ENCODE assay signal across 9 cellular contexts in genomic region chr18:24514439-24514838, GRCh38. TPM values are rescaled to one million over a fixed set of nuclear protein-coding genes. Genes with fewer than 3 reads are reported as not detected.
A peak's percentile ranks its signal among the peaks of the same experiment; 100 is the strongest.
DNase-seq lines count a peak whose midpoint lies in the region; ATAC-seq, FAIRE-seq and TF ChIP-seq lines count a peak whose summit lies in the region.
"Had no signal": no experiment of that assay in that cellular context is flagged by ENCODE, and none has a peak within 500 bp of the region (broad histone marks: within the 10 kb centered on the region; RNA-seq: fewer than 3 reads in every experiment).

No MANE protein-coding gene starts in this region.

- no peak overlapping the region for H3K4me2 ChIP-seq in GM12878 (ENCODE audit: control insufficient read depth, insufficient read depth)

- in situ Hi-C loops in GM12878 (cut with MboI), result no loop called here

- no peak overlapping the region for H2AFZ ChIP-seq in GM12878 (ENCODE audit: control insufficient read depth, low read depth, low read length)

- CTCF ChIA-PET in GM12878 (lab: Yijun Ruan, JAX), result interaction anchor here (0.6 to 3.8 kb wide), 20 partner anchors 9 to 442 kb away, joined by 3 to 17 read pairs (median 4); no protein-coding TSS in a partner anchor

- no peak for TF ChIP-seq EP300 in GM12878 (IDR thresholded peaks at IDR 0.05; ENCODE audit: borderline replicate concordance in 1 of 2, control insufficient read depth in 1 of 2, low read depth in 2 of 2, low read length in 2 of 2)

- H3K36me3 ChIP-seq in GM12878 (ENCODE audit: control insufficient read depth in 2 of 2, insufficient read depth in 2 of 2, low read length in 1 of 2), result no peaks in the 10 kb centered on the region
- no peaks in the 10 kb centered on the region for H3K36me3 ChIP-seq in mucosa of descending colon (ENCODE audit: low read depth)

- no peak for TF ChIP-seq POLR2A in GM12878 (IDR thresholded peaks at IDR 0.05; ENCODE audit: low read depth, low read length)

- no peaks in the 10 kb centered on the region for H3K79me2 ChIP-seq in GM12878 (ENCODE audit: control insufficient read depth, insufficient read depth, low read length)

- H3K4me1 ChIP-seq in GM12878 (ENCODE audit: control insufficient read depth, insufficient read depth, low read length) (no peaks in the 10 kb centered on the region), mucosa of descending colon (ENCODE audit: low read depth) (no peaks in the 10 kb centered on the region)

- peak; percentile 78 for DNase-seq in DMS 273 (lab: John Stamatoyannopoulos, UW; ENCODE audit: unreplicated experiment)
- DNase-seq in DMS 273 treated with DMSO at 0.1 percent for 48 hours (lab: John Stamatoyannopoulos, UW), result no peak
- peak; percentile 41 for DNase-seq in LoVo (ENCODE audit: low spot score)
- no peak for DNase-seq in GM12878 (ENCODE audit: low read depth, low spot score)
- no peak for DNase-seq in mucosa of descending colon
- no peak for DNase-seq in NCI-H187 treated with DMSO at 0.1 percent for 48 hours (lab: John Stamatoyannopoulos, UW)

- intact Hi-C loops in GM12878 (cut with micrococcal nuclease; ENCODE audit: unreplicated experiment), result no loop called here
- intact Hi-C loops in mucosa of descending colon (cut with DNase I, micrococcal nuclease), result no loop called here

- TF ChIP-seq CTCF in GM12878 (IDR thresholded peaks at IDR 0.05 in 2 of 3, conservative IDR thresholded peaks at IDR 0.05 in 1 of 3; ENCODE audit: control insufficient read depth in 2 of 3, extremely low read depth in 1 of 3, insufficient read depth in 1 of 3, low read depth in 3 of 3, low read length in 3 of 3) (peak; percentile 48 to 67 (median 64)), mucosa of descending colon (IDR thresholded peaks at IDR 0.05) (peak; percentile 40)

- TF ChIP-seq RAD21 in GM12878 (IDR thresholded peaks at IDR 0.05; ENCODE audit: insufficient read depth, low read depth, low read length), result peak; percentile 12; the same call in 1 of the 2 replicates

- H3K4me3 ChIP-seq in GM12878, result no peak overlapping the region
- no peak overlapping the region for H3K4me3 ChIP-seq in mucosa of descending colon

- peak; percentile 54 for FAIRE-seq in GM12878 (lab: Jason Lieb, UNC)
- FAIRE-seq: A204.1 had no signal

- H3K27ac ChIP-seq in GM12878 (ENCODE audit: control insufficient read depth, insufficient read depth), result no peak overlapping the region

- no peaks in the 10 kb centered on the region for H3K9me3 ChIP-seq in GM12878 (replicated peaks; ENCODE audit: control insufficient read depth, insufficient read depth, low read length)
- no peaks in the 10 kb centered on the region for H3K9me3 ChIP-seq in mucosa of descending colon

- ATAC-seq in GM21529 (IDR thresholded peaks at IDR 0.05; ENCODE audit: unreplicated experiment), result peak; percentile 63
- ATAC-seq in GM12878, result peak; percentile 86
- ATAC-seq in mucosa of descending colon, result peak; percentile 51
- ATAC-seq in GM21447 (IDR thresholded peaks at IDR 0.05; ENCODE audit: unreplicated experiment), result no peak

- RAD21 ChIA-PET in GM12878 (lab: Charles Lee; ENCODE audit: unreplicated experiment), result interaction anchor here (0.8 kb wide), 1 partner anchor 27 kb away, joined by 3 read pairs; no protein-coding TSS in a partner anchor

- POLR2A ChIA-PET in GM12878 (lab: Charles Lee), result no interaction called here

- H4K20me1 ChIP-seq in GM12878 (ENCODE audit: control insufficient read depth, insufficient read depth), result no peaks in the 10 kb centered on the region

- 0% methylated on average over 2 of the region's 2 CpGs for WGBS in GM12878 (ENCODE audit: insufficient coverage, insufficient replicate concordance, low lambda C conversion rate, missing lambda C conversion rate)

- 0 out of 4 replicates have a peak, but pooled peaks cover 0 to 2% of the 10 kb centered on the region in 2 experiments for H3K27me3 ChIP-seq in GM12878 (replicated peaks in 1 of 2; ENCODE audit: control insufficient read depth in 2 of 2, insufficient read depth in 2 of 2, low read length in 1 of 2)

- SMC1A ChIA-PET in GM12878 (lab: Charles Lee; ENCODE audit: uncharacterized antibody, unreplicated experiment), result interaction anchor here (1.3 kb wide), 1 partner anchor 25 kb away, joined by 3 read pairs; no protein-coding TSS in a partner anchor

- H3K9ac ChIP-seq in GM12878 (ENCODE audit: control insufficient read depth, insufficient read depth, low read length), result no peak overlapping the region

- BruUV-seq in GM12878 (replicated peaks; lab: Mats Ljungman, UMichigan), result no TSS peak

TF ChIP-seq in GM12878, 131 proteins besides CTCF, POLR2A, EP300 and RAD21 (continues in another document):
- TF ChIP-seq SPI1 (IDR thresholded peaks at IDR 0.05; ENCODE audit: borderline replicate concordance, insufficient read depth, low read depth, low read length) (no peak), IRF5 (IDR thresholded peaks at IDR 0.05; ENCODE audit: borderline replicate concordance) (no peak), PRDM15 (CRISPR knock-in tag; IDR thresholded peaks at IDR 0.05) (no peak), MYC (IDR thresholded peaks at IDR 0.05; ENCODE audit: insufficient read depth, insufficient read length, insufficient replicate concordance, low read length, severe bottlenecking) (no peak), CHD1 (IDR thresholded peaks at IDR 0.05; ENCODE audit: low read depth, low read length) (no peak), WRNIP1 (IDR thresholded peaks at IDR 0.05; ENCODE audit: borderline replicate concordance, low read depth, low read length) (no peak), GATAD2B (conservative IDR thresholded peaks at IDR 0.05; ENCODE audit: low read depth) (no peak)

RNA-seq across cellular contexts. Expression of gene HRH4, which starts 54.0 kb away (rescaled TPM):
- total RNA-seq in GM12878 (2013; cell fraction: nucleolus; rRNA removed), result not detected in 2 replicates
- total RNA-seq in GM12878 (2014; rRNA removed) (not detected in 2 replicates), GM12878 (2014; rRNA removed; fragmentation: Illumina TruSeq; extraction: Trizol) (not detected in 2 replicates), GM12878 (2021) (not detected in 2 replicates), mucosa of descending colon (under 1 TPM in 2 of 3 donors, not detected in 1; 0.28 to 0.29 TPM)
- not detected for polyA plus RNA-seq in GM12878 (2011; ENCODE audit: low read depth)
- polyA plus RNA-seq in GM12878 (2011; rRNA removed) (not detected in 2 replicates), GM12878 (2014; fragmentation: Illumina TruSeq; extraction: Trizol) (not detected in 2 replicates), GM12878 (2014; fragmentation: Nextera tagmentation; extraction: Ambion mirVana) (not detected), GM12878 (2014; rRNA removed) (not detected in 2 replicates), GM12878 (2016; fragmentation: Nextera tagmentation; extraction: Ambion mirVana) (not detected)
- not detected in 2 replicates for polyA plus RNA-seq in GM12878 (2011; cell fraction: cytosol; rRNA removed)
- polyA plus RNA-seq in GM12878 (2011; cell fraction: nucleus; rRNA removed), result not detected in 2 replicates
- polyA plus RNA-seq in GM12878 (2012), result not detected in 2 replicates
- polyA minus RNA-seq in GM12878 (2011; rRNA and poly(A)+ RNA removed), result not detected in 2 replicates
- polyA minus RNA-seq in GM12878 (2011; cell fraction: cytosol; rRNA and poly(A)+ RNA removed), result not detected in 2 replicates
- polyA minus RNA-seq in GM12878 (2011; cell fraction: nucleus; rRNA and poly(A)+ RNA removed), result not detected in 2 replicates

Comparison
In these comparisons a context has a peak if more than half of its experiments do, and no peak if none do; other contexts are left out.
1. DNase-seq: peak in DMS 273 (single experiment) and LoVo (single experiment); none in DMS 273 treated with DMSO at 0.1 percent for 48 hours (single experiment), GM12878 (single experiment), mucosa of descending colon (0 of 3) and NCI-H187 treated with DMSO at 0.1 percent for 48 hours (single experiment).